Comparison of ENCODE assay signal across 1 cellular context in the genomic region with DNA sequence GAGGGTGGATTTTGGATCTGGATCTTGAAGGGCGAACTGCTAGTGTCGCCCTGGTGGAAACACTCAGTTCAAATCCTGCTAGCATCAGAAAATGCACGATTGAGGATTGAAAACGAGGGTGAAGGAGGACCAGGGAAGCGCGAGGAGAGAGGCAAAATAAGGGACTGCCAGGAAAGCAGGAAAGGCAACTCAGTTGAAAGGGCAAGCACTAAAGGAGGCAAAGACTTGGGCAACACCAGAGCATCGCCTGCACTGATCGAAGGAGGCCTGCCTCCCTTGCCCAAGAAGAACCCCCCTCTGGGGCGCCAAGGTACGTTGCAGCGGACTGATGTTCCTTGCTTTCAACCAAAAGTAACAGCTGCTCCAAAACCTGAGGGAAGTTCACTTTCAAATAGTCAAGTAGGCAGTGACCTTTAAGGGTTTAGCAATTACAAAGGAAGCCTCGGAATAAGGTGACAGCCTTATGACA.
TF ChIP-seq lines count a peak whose summit lies in the region.

No MANE protein-coding gene starts in this region.

TF ChIP-seq in neural cell, 6 proteins besides CTCF, POLR2A, EP300 and RAD21 (continued from another document):
- TF ChIP-seq, protein P1, sequence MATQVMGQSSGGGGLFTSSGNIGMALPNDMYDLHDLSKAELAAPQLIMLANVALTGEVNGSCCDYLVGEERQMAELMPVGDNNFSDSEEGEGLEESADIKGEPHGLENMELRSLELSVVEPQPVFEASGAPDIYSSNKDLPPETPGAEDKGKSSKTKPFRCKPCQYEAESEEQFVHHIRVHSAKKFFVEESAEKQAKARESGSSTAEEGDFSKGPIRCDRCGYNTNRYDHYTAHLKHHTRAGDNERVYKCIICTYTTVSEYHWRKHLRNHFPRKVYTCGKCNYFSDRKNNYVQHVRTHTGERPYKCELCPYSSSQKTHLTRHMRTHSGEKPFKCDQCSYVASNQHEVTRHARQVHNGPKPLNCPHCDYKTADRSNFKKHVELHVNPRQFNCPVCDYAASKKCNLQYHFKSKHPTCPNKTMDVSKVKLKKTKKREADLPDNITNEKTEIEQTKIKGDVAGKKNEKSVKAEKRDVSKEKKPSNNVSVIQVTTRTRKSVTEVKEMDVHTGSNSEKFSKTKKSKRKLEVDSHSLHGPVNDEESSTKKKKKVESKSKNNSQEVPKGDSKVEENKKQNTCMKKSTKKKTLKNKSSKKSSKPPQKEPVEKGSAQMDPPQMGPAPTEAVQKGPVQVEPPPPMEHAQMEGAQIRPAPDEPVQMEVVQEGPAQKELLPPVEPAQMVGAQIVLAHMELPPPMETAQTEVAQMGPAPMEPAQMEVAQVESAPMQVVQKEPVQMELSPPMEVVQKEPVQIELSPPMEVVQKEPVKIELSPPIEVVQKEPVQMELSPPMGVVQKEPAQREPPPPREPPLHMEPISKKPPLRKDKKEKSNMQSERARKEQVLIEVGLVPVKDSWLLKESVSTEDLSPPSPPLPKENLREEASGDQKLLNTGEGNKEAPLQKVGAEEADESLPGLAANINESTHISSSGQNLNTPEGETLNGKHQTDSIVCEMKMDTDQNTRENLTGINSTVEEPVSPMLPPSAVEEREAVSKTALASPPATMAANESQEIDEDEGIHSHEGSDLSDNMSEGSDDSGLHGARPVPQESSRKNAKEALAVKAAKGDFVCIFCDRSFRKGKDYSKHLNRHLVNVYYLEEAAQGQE (IDR thresholded peaks at IDR 0.05; ENCODE audit: borderline replicate concordance) = no peak
- TF ChIP-seq POLR2AphosphoS5 (IDR thresholded peaks at IDR 0.05) (no peak), MXI1 (conservative IDR thresholded peaks at IDR 0.05; ENCODE audit: poor library complexity, severe bottlenecking) (no peak), TAF1 (IDR thresholded peaks at IDR 0.05; ENCODE audit: low read depth) (no peak)
TF ChIP-seq in neural cell: peak in this region for 0.
